Comparison of ENCODE assay signal across 2 cellular contexts in the genomic region with DNA sequence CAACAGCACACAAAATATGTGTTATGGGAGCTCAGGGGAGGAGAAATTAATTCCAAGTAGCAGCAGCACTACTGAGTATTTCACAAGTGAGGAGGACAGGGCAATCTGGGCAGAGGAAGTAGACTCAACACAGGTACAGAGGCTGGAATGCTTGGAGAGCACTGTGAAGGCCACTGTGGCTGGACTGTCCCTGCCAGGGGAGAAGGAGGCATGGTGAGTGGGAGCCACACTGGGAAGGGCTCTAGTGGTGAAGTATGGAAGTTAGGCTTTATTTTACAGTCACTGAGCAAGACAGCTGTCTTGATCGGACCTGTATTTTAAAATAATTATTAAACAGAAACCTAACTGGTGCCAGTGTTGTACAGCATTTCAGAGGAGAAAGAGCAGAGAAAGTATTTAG.
TF ChIP-seq lines count a peak whose summit lies in the region.

No MANE protein-coding gene starts in this region.

TF ChIP-seq in K562, 482 proteins besides CTCF, POLR2A, EP300 and RAD21:
- no peak for TF ChIP-seq GABPB1 (CRISPR knock-in tag; IDR thresholded peaks at IDR 0.05)
- TF ChIP-seq MCM5 (IDR thresholded peaks at IDR 0.05; ENCODE audit: low read depth): no peak
- no peak for TF ChIP-seq POLR3A (IDR thresholded peaks at IDR 0.05; ENCODE audit: borderline replicate concordance, extremely low read depth, insufficient read depth, insufficient read length)
- TF ChIP-seq FOXJ2 (tag; IDR thresholded peaks at IDR 0.05): no peak
- TF ChIP-seq, protein P1, sequence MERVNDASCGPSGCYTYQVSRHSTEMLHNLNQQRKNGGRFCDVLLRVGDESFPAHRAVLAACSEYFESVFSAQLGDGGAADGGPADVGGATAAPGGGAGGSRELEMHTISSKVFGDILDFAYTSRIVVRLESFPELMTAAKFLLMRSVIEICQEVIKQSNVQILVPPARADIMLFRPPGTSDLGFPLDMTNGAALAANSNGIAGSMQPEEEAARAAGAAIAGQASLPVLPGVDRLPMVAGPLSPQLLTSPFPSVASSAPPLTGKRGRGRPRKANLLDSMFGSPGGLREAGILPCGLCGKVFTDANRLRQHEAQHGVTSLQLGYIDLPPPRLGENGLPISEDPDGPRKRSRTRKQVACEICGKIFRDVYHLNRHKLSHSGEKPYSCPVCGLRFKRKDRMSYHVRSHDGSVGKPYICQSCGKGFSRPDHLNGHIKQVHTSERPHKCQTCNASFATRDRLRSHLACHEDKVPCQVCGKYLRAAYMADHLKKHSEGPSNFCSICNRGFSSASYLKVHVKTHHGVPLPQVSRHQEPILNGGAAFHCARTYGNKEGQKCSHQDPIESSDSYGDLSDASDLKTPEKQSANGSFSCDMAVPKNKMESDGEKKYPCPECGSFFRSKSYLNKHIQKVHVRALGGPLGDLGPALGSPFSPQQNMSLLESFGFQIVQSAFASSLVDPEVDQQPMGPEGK (CRISPR knock-in tag; IDR thresholded peaks at IDR 0.05; ENCODE audit: borderline replicate concordance): no peak
- TF ChIP-seq ETV1 (tag; conservative IDR thresholded peaks at IDR 0.05; ENCODE audit: low read depth): no peak
- TF ChIP-seq ZNF830 (CRISPR knock-in tag; IDR thresholded peaks at IDR 0.05): no peak
- no peak for TF ChIP-seq ELF4 (CRISPR knock-in tag; IDR thresholded peaks at IDR 0.05)
- TF ChIP-seq POLR2B (IDR thresholded peaks at IDR 0.05; ENCODE audit: low read depth, partially characterized antibody): no peak
- TF ChIP-seq, protein P2, sequence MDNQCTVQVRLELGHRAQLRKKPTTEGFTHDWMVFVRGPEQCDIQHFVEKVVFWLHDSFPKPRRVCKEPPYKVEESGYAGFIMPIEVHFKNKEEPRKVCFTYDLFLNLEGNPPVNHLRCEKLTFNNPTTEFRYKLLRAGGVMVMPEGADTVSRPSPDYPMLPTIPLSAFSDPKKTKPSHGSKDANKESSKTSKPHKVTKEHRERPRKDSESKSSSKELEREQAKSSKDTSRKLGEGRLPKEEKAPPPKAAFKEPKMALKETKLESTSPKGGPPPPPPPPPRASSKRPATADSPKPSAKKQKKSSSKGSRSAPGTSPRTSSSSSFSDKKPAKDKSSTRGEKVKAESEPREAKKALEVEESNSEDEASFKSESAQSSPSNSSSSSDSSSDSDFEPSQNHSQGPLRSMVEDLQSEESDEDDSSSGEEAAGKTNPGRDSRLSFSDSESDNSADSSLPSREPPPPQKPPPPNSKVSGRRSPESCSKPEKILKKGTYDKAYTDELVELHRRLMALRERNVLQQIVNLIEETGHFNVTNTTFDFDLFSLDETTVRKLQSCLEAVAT (IDR thresholded peaks at IDR 0.05): no peak
- TF ChIP-seq ZNF589 (CRISPR knock-in tag; IDR thresholded peaks at IDR 0.05; ENCODE audit: low read depth): no peak
- TF ChIP-seq PRPF4 (IDR thresholded peaks at IDR 0.05; ENCODE audit: insufficient read depth, low read depth, low read length, poor library complexity, severe bottlenecking): no peak

TF ChIP-seq in HepG2, 621 proteins besides CTCF, POLR2A, EP300 and RAD21:
- no peak for TF ChIP-seq POLR2AphosphoS2 (IDR thresholded peaks at IDR 0.05; ENCODE audit: low read depth, low read length)
- TF ChIP-seq, protein P3, sequence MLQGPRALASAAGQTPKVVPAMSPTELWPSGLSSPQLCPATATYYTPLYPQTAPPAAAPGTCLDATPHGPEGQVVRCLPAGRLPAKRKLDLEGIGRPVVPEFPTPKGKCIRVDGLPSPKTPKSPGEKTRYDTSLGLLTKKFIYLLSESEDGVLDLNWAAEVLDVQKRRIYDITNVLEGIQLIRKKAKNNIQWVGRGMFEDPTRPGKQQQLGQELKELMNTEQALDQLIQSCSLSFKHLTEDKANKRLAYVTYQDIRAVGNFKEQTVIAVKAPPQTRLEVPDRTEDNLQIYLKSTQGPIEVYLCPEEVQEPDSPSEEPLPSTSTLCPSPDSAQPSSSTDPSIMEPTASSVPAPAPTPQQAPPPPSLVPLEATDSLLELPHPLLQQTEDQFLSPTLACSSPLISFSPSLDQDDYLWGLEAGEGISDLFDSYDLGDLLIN (CRISPR knock-in tag; IDR thresholded peaks at IDR 0.05; ENCODE audit: borderline replicate concordance): no peak
- no peak for TF ChIP-seq ZNF777 (CRISPR knock-in tag; IDR thresholded peaks at IDR 0.05)
- no peak for TF ChIP-seq ZBTB39 (CRISPR knock-in tag; IDR thresholded peaks at IDR 0.05)
- TF ChIP-seq SRF (IDR thresholded peaks at IDR 0.05; ENCODE audit: low read depth, low read length): no peak
- no peak for TF ChIP-seq ZNF292 (CRISPR knock-in tag; IDR thresholded peaks at IDR 0.05; ENCODE audit: borderline replicate concordance, low read depth)
- no peak for TF ChIP-seq ZNF451 (CRISPR knock-in tag; IDR thresholded peaks at IDR 0.05)
- TF ChIP-seq CAMTA2 (CRISPR knock-in tag; IDR thresholded peaks at IDR 0.05; ENCODE audit: borderline replicate concordance): no peak
- TF ChIP-seq PCBP2 (optimal IDR thresholded peaks at IDR 0.05; ENCODE audit: low read depth, low read length, poor library complexity, severe bottlenecking): no peak
- TF ChIP-seq EZH2 (conservative IDR thresholded peaks at IDR 0.05; ENCODE audit: low read depth, low read length): no peak
- TF ChIP-seq, protein P4, sequence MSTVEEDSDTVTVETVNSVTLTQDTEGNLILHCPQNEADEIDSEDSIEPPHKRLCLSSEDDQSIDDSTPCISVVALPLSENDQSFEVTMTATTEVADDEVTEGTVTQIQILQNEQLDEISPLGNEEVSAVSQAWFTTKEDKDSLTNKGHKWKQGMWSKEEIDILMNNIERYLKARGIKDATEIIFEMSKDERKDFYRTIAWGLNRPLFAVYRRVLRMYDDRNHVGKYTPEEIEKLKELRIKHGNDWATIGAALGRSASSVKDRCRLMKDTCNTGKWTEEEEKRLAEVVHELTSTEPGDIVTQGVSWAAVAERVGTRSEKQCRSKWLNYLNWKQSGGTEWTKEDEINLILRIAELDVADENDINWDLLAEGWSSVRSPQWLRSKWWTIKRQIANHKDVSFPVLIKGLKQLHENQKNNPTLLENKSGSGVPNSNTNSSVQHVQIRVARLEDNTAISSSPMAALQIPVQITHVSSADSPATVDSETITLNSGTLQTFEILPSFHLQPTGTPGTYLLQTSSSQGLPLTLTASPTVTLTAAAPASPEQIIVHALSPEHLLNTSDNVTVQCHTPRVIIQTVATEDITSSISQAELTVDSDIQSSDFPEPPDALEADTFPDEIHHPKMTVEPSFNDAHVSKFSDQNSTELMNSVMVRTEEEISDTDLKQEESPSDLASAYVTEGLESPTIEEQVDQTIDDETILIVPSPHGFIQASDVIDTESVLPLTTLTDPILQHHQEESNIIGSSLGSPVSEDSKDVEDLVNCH (CRISPR knock-in tag; IDR thresholded peaks at IDR 0.05): no peak
